Comparison of ENCODE assay signal across 19 cellular contexts in genomic region chr7:27905951-27906350, GRCh38.
"Had no signal": no experiment of that assay in that cellular context is flagged by ENCODE, and none has a peak within 500 bp of the region (broad histone marks: within the 10 kb centered on the region; RNA-seq: fewer than 3 reads in every experiment).

No MANE protein-coding gene starts in this region.

- H3K9me3 ChIP-seq: left ventricle myocardium inferior, right lobe of liver, stomach, transverse colon, uterus had no signal

- H3K4me1 ChIP-seq: foreskin keratinocyte, uterus had no signal

- H3K27ac Mint-ChIP-seq: activated CD8-positive, alpha-beta T cell treated with anti-CD3 and anti-CD28 coated beads, Interleukin-2, amount 10 ng/mL, durations not matched to agents 7 days and 5 days; activated naive CD4-positive, alpha-beta T cell treated with anti-CD3 and anti-CD28 coated beads, Interleukin-2, amount 50 U/mL, for 24 hours; brain; mesothelial cell of epicardium; nephron had no signal

- H3K4me3 Mint-ChIP-seq: activated CD8-positive, alpha-beta T cell treated with anti-CD3 and anti-CD28 coated beads, Interleukin-2, amount 10 ng/mL, durations not matched to agents 7 days and 5 days; activated naive CD4-positive, alpha-beta T cell treated with anti-CD3 and anti-CD28 coated beads, Interleukin-2, amount 50 U/mL, for 24 hours; mesothelial cell of epicardium; nephron had no signal

- H3K27me3 ChIP-seq: foreskin keratinocyte, right lobe of liver, stomach, transverse colon, uterus had no signal

- DNase-seq: activated CD4-positive, alpha-beta T cell treated with anti-CD3 and anti-CD28 coated beads for 1 hour; activated CD4-positive, alpha-beta T cell treated with anti-CD3 and anti-CD28 coated beads, Interleukin-2, amount 50 U/mL, for 1 hour; activated CD8-positive, alpha-beta T cell treated with anti-CD3 and anti-CD28 coated beads, Interleukin-2, amount 10 ng/mL, durations not matched to agents 7 days and 5 days; activated gamma-delta T cell treated with Interleukin-2 at 50 U/mL for 16 hours; aorta; foreskin keratinocyte; left ventricle myocardium inferior; nucleus accumbens; right lobe of liver; stimulated activated CD4-positive, alpha-beta T cell treated with anti-CD3 and anti-CD28 coated beads, Interleukin-1b, Interleukin-23, amount 100 ng/mL, for 48 hours; stomach; transverse colon; uterus had no signal

- H3K36me3 ChIP-seq: left ventricle myocardium inferior, right lobe of liver, stomach, transverse colon, uterus had no signal

- H3K4me3 ChIP-seq: left ventricle myocardium inferior, right lobe of liver, skin epidermis, stomach, transverse colon, uterus had no signal

- H3K27me3 Mint-ChIP-seq: activated naive CD4-positive, alpha-beta T cell treated with anti-CD3 and anti-CD28 coated beads, Interleukin-2, amount 50 U/mL, for 24 hours had no signal

- H3K9me3 Mint-ChIP-seq: activated naive CD4-positive, alpha-beta T cell treated with anti-CD3 and anti-CD28 coated beads, Interleukin-2, amount 50 U/mL, for 24 hours; mesothelial cell of epicardium; nephron had no signal

- H3K27ac ChIP-seq: foreskin keratinocyte, left ventricle myocardium inferior, right lobe of liver, skin epidermis, stomach, transverse colon, uterus, VCaP had no signal

- H3K36me3 Mint-ChIP-seq: activated naive CD4-positive, alpha-beta T cell treated with anti-CD3 and anti-CD28 coated beads, Interleukin-2, amount 50 U/mL, for 24 hours; brain; mesothelial cell of epicardium had no signal
